ENCODE assay signal across 1 cellular context in genomic region chr10:97788552-97789442, GRCh38.
TF ChIP-seq lines count a peak whose summit lies in the region.

No MANE protein-coding gene starts in this region.

TF ChIP-seq in K562, 482 proteins besides CTCF, POLR2A, EP300 and RAD21 (continued from another document and continues in another):
- TF ChIP-seq MGA (IDR thresholded peaks at IDR 0.05) (no peak), IRF9 (tag; IDR thresholded peaks at IDR 0.05) (no peak), SFPQ (IDR thresholded peaks at IDR 0.05; ENCODE audit: low read depth, low read length) (no peak), SIX5 (IDR thresholded peaks at IDR 0.05; ENCODE audit: borderline replicate concordance in 1 of 2, insufficient read depth in 1 of 2, low read depth in 1 of 2, low read length in 2 of 2) (no peak), CCNT2 (IDR thresholded peaks at IDR 0.05; ENCODE audit: borderline replicate concordance, extremely low read depth, insufficient read length, low read depth, low read length) (peak; percentile 91), FOS (IDR thresholded peaks at IDR 0.05; ENCODE audit: extremely low read depth, insufficient read length) (no peak), HOXB6 (CRISPR knock-in tag; IDR thresholded peaks at IDR 0.05; ENCODE audit: borderline replicate concordance) (no peak), CBFB (CRISPR knock-in tag; IDR thresholded peaks at IDR 0.05) (no peak), RBM17 (IDR thresholded peaks at IDR 0.05; ENCODE audit: borderline replicate concordance, low read depth, low read length) (no peak), MAFK (IDR thresholded peaks at IDR 0.05; ENCODE audit: low read length) (no peak), POLR3A (IDR thresholded peaks at IDR 0.05; ENCODE audit: borderline replicate concordance, extremely low read depth, insufficient read depth, insufficient read length) (no peak), ZNF395 (CRISPR knock-in tag; IDR thresholded peaks at IDR 0.05) (peak; percentile 86; the same call in 1 of the 2 replicates), ZMIZ1 (IDR thresholded peaks at IDR 0.05; ENCODE audit: low read depth in 2 of 2, low read length in 2 of 2) (peak in 1 of 2 experiments; percentile 94; a peak in 2 of 4 replicates), HMGN3 (IDR thresholded peaks at IDR 0.05; ENCODE audit: borderline replicate concordance, extremely low read depth, insufficient read length, low read depth, low read length) (peak; percentile 84), MAZ (CRISPR knock-in tag; conservative IDR thresholded peaks at IDR 0.05 in 1 of 2, IDR thresholded peaks at IDR 0.05 in 1 of 2) (peak; percentile 70 to 78), ZEB2 (IDR thresholded peaks at IDR 0.05) (no peak), ZNF134 (CRISPR knock-in tag; conservative IDR thresholded peaks at IDR 0.05) (no peak), KLF6 (CRISPR knock-in tag; IDR thresholded peaks at IDR 0.05; ENCODE audit: borderline replicate concordance) (no peak), WHSC1 (IDR thresholded peaks at IDR 0.05; ENCODE audit: low read length) (no peak), SUPT5H (IDR thresholded peaks at IDR 0.05) (no peak), NBN (IDR thresholded peaks at IDR 0.05; ENCODE audit: low read depth) (no peak; the same call in 1 of the 2 replicates), EGR1 (conservative IDR thresholded peaks at IDR 0.05) (peak; percentile 94), ZNF764 (CRISPR knock-in tag; IDR thresholded peaks at IDR 0.05; ENCODE audit: low read depth) (no peak), TSC22D4 (tag; IDR thresholded peaks at IDR 0.05) (no peak), STAG1 (CRISPR knock-in tag; IDR thresholded peaks at IDR 0.05; ENCODE audit: borderline replicate concordance) (no peak), FOXP4 (CRISPR knock-in tag; IDR thresholded peaks at IDR 0.05; ENCODE audit: borderline replicate concordance) (no peak), MLX (CRISPR knock-in tag; conservative IDR thresholded peaks at IDR 0.05) (no peak), SMARCB1 (IDR thresholded peaks at IDR 0.05; ENCODE audit: insufficient read length, low read depth) (no peak), HDAC8 (tag; IDR thresholded peaks at IDR 0.05) (no peak), ZNF217 (CRISPR knock-in tag; IDR thresholded peaks at IDR 0.05) (no peak), E2F1 (CRISPR knock-in tag; IDR thresholded peaks at IDR 0.05) (no peak), MXI1 (IDR thresholded peaks at IDR 0.05; ENCODE audit: low read depth, low read length) (no peak), TOE1 (IDR thresholded peaks at IDR 0.05; ENCODE audit: borderline replicate concordance) (no peak), TOE1 (CRISPR knock-in tag; IDR thresholded peaks at IDR 0.05; ENCODE audit: borderline replicate concordance, low read depth) (no peak), SNAPC5 (CRISPR knock-in tag; IDR thresholded peaks at IDR 0.05) (no peak)
